In the genomic region with DNA sequence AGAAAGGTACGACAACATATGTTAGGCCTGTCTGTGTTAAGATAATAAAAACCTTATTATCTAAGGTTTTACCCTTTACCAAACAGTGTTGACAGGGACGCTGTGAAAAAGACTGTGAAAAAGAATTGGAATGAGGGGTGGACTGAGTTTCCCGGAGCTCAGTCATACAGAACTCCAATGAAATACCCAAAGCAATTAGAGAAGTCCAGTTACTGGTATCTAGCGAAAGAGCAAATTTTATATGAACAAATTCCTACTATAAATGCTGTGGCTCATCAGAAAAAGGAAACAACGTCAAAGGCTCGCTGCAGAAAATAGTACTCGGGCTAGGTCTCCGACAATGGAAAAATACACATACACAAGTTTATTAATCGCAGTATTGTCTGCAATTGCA, we compare ENCODE assay signal across 7 cellular contexts. TPM values are rescaled to one million over a fixed set of nuclear protein-coding genes. Genes with fewer than 3 reads are reported as not detected.
DNase-seq lines count a peak whose midpoint lies in the region; ATAC-seq and TF ChIP-seq lines count a peak whose summit lies in the region.

No MANE protein-coding gene starts in this region.

- WGBS in GM23248 (ENCODE audit: low coverage in 1 of 2, low lambda C conversion rate in 2 of 2, missing lambda C conversion rate in 2 of 2), 2 experiments = 3 to 4% methylated on average over 9 of the region's 9 CpGs

- POLR2A ChIA-PET in OCI-LY7 (lab: Charles Lee) = interaction anchor here (0.9 to 3.4 kb wide), 7 partner anchors 12 to 61 kb away, joined by 3 to 22 read pairs (median 4); no protein-coding TSS in a partner anchor

- H4K20me1 ChIP-seq in GM23248 (ENCODE audit: insufficient read depth) (no peaks in the 10 kb centered on the region), OCI-LY7 (ENCODE audit: insufficient read depth, low read length) (no peaks in the 10 kb centered on the region)

- peaks cover 36% of the 10 kb centered on the region for H3K4me1 Mint-ChIP-seq in osteocyte (ENCODE audit: unreplicated experiment)

- BruUV-seq in OCI-LY7 (replicated peaks; lab: Mats Ljungman, UMichigan) = TSS peak; percentile 82

- H3K9me2 ChIP-seq in GM23248 (ENCODE audit: insufficient read depth) (no peaks in the 10 kb centered on the region), OCI-LY7 (ENCODE audit: insufficient read depth, low read length) (no peaks in the 10 kb centered on the region)

- peak overlapping the region; percentile 91 for H3K9ac ChIP-seq in GM23248

- no peaks in the 10 kb centered on the region for H3K9me3 Mint-ChIP-seq in osteocyte (ENCODE audit: unreplicated experiment)

- ATAC-seq in GM18861 (IDR thresholded peaks at IDR 0.05; ENCODE audit: unreplicated experiment) = no peak

- H3F3A ChIP-seq in GM23248 (ENCODE audit: insufficient read depth) = peaks cover 10% of the 10 kb centered on the region

- H3K27ac ChIP-seq in GM23248 (peak overlapping the region; percentile 86), OCI-LY7 (ENCODE audit: low read depth, low read length, poor library complexity, severe bottlenecking) (peak overlapping the region; percentile 70)

- no peaks in the 10 kb centered on the region for H3K36me3 Mint-ChIP-seq in osteocyte (ENCODE audit: unreplicated experiment)

- in situ Hi-C loops in GM23248 (cut with MboI) = no loop called here

- peak overlapping the region; percentile 100 for H3K4me3 Mint-ChIP-seq in osteocyte (ENCODE audit: unreplicated experiment)

- peaks cover 17% of the 10 kb centered on the region for H3K4me1 ChIP-seq in GM23248 (ENCODE audit: insufficient read depth)
- peaks cover 31% of the 10 kb centered on the region for H3K4me1 ChIP-seq in OCI-LY7 (ENCODE audit: insufficient read depth, low read length, poor library complexity, severe bottlenecking)

- H3K36me3 ChIP-seq in GM23248 (ENCODE audit: low read depth) (peaks cover 2% of the 10 kb centered on the region; the same call in 1 of the 2 replicates), OCI-LY7 (ENCODE audit: insufficient read depth, low read length) (peaks cover 14% of the 10 kb centered on the region)

- H3K79me2 ChIP-seq in GM23248 (ENCODE audit: insufficient read depth) (peaks cover 43% of the 10 kb centered on the region), OCI-LY7 (ENCODE audit: insufficient read depth, low read depth, low read length) (peaks cover 38% of the 10 kb centered on the region)

- DNase-seq in GM23248 (no peak), OCI-LY7 (ENCODE audit: low spot score) (no peak), epithelial cell of proximal tubule (ENCODE audit: low read depth) (no peak), osteocyte (ENCODE audit: extremely low spot score, unreplicated experiment) (no peak), inferior parietal cortex (ENCODE audit: extremely low spot score) (no peak)
- no peak for DNase-seq in stimulated activated CD4-positive, alpha-beta T cell treated with anti-CD3 and anti-CD28 coated beads, Interleukin-2, amount 100 ng/mL, for 24 hours

- TF ChIP-seq CTCF in OCI-LY7 (conservative IDR thresholded peaks at IDR 0.05; ENCODE audit: low read length) (peak; percentile 47; the same call in 1 of the 2 replicates), epithelial cell of proximal tubule (conservative IDR thresholded peaks at IDR 0.05; ENCODE audit: low read depth, low read length) (no peak), osteocyte (IDR thresholded peaks at IDR 0.05) (no peak)

- CTCF ChIA-PET in OCI-LY7 (lab: Charles Lee; ENCODE audit: unreplicated experiment) = no interaction called here

- H3K27ac Mint-ChIP-seq in osteocyte (ENCODE audit: unreplicated experiment) = peak overlapping the region; percentile 100

- H3K27me3 Mint-ChIP-seq in osteocyte (ENCODE audit: unreplicated experiment) = no peaks in the 10 kb centered on the region

- peak overlapping the region; percentile 99 for H2AFZ ChIP-seq in GM23248
- H2AFZ ChIP-seq in OCI-LY7 (ENCODE audit: low read length) = peak overlapping the region; percentile 97

- peak overlapping the region; percentile 93 for H3K4me2 ChIP-seq in GM23248 (ENCODE audit: unreplicated experiment)
- H3K4me2 ChIP-seq in OCI-LY7 (ENCODE audit: low read length) = peak overlapping the region; percentile 91

- H3K9me3 ChIP-seq in GM23248 (ENCODE audit: low read depth) (no peaks in the 10 kb centered on the region), OCI-LY7 (ENCODE audit: low read length) (no peaks in the 10 kb centered on the region)

- H3K4me3 ChIP-seq in GM23248 = peak overlapping the region; percentile 97
- peak overlapping the region; percentile 91 for H3K4me3 ChIP-seq in OCI-LY7 (ENCODE audit: low read depth, low read length, poor library complexity, severe bottlenecking)
- peak overlapping the region; percentile 93 for H3K4me3 ChIP-seq in epithelial cell of proximal tubule (ENCODE audit: low read depth, low read length)

- H3K27me3 ChIP-seq in GM23248 (replicated peaks; ENCODE audit: insufficient read depth) = no peaks in the 10 kb centered on the region

- intact Hi-C loops in OCI-LY7 (cut with micrococcal nuclease; ENCODE audit: unreplicated experiment) = loop anchor here (1.0 to 10.0 kb wide), 7 partner anchors 18 to 1795 kb away; a partner anchor contains a TSS

RNA-seq across cellular contexts. Expression of a gene that starts 0.7 kb away (rescaled TPM):
- total RNA-seq in GM23248 (2014; rRNA removed; shearing (Covaris generic)) = 14.3 and 30.2 TPM in 2 replicates
- polyA plus RNA-seq in GM23248 (2016; fragmentation: Nextera tagmentation; extraction: Ambion mirVana) = 13.6 and 14.7 TPM in 2 replicates
- 11.9 and 14.7 TPM in 2 replicates for total RNA-seq in OCI-LY7 (2014; rRNA removed; shearing (Covaris generic))
- total RNA-seq in OCI-LY7 (2022) (17.4 and 19.8 TPM in 2 replicates), epithelial cell of proximal tubule (10.6 and 11.1 TPM in 2 replicates), osteocyte (14.7 and 17.3 TPM in 2 replicates)

RNA-seq across cellular contexts. Expression of a gene that starts 38.2 kb away (rescaled TPM):
- total RNA-seq in GM23248 (2014; rRNA removed; shearing (Covaris generic)) = 0.51 and 2.2 TPM in 2 replicates
- polyA plus RNA-seq in GM23248 (2016; fragmentation: Nextera tagmentation; extraction: Ambion mirVana) = 0.75 and 0.95 TPM in 2 replicates
- total RNA-seq in OCI-LY7 (2014; rRNA removed; shearing (Covaris generic)) = 2.7 and 3.4 TPM in 2 replicates
- total RNA-seq in OCI-LY7 (2022) = 2.8 and 3.2 TPM in 2 replicates
- 0.80 and 3.0 TPM in 2 replicates for total RNA-seq in epithelial cell of proximal tubule
- 3.6 and 3.9 TPM in 2 replicates for total RNA-seq in osteocyte
